2 cellular contexts compared by ENCODE assay signal in genomic region chr5:133048993-133049725, GRCh38.
TF ChIP-seq lines count a peak whose summit lies in the region.

No MANE protein-coding gene starts in this region.

TF ChIP-seq in A549, 52 proteins besides CTCF, POLR2A, EP300 and RAD21 (continued from another document):
- TF ChIP-seq ELK1 (IDR thresholded peaks at IDR 0.05; ENCODE audit: low read depth, low read length) (no peak), FOSB (CRISPR knock-in tag; IDR thresholded peaks at IDR 0.05) (no peak), USF2 (IDR thresholded peaks at IDR 0.05) (no peak), CEBPB (IDR thresholded peaks at IDR 0.05) (no peak), KDM1A (IDR thresholded peaks at IDR 0.05; ENCODE audit: low read depth) (no peak), RNF2 (IDR thresholded peaks at IDR 0.05; ENCODE audit: borderline replicate concordance, low read depth) (no peak), SMC3 (IDR thresholded peaks at IDR 0.05) (no peak), ATOH8 (CRISPR knock-in tag; IDR thresholded peaks at IDR 0.05; ENCODE audit: low read depth) (no peak)

TF ChIP-seq in HCT116, 20 proteins besides CTCF, POLR2A, EP300 and RAD21 (continued from another document):
- no peak for TF ChIP-seq FOSL1 (IDR thresholded peaks at IDR 0.05; ENCODE audit: low read depth)
- TF ChIP-seq MAX (IDR thresholded peaks at IDR 0.05) = no peak
- TF ChIP-seq ZFX (IDR thresholded peaks at IDR 0.05) = no peak
- no peak for TF ChIP-seq EGR1 (IDR thresholded peaks at IDR 0.05; ENCODE audit: low read depth)
- no peak for TF ChIP-seq CEBPB (IDR thresholded peaks at IDR 0.05; ENCODE audit: low read depth)
- no peak for TF ChIP-seq EZH2 (IDR thresholded peaks at IDR 0.05)
- TF ChIP-seq POLR2AphosphoS5 (IDR thresholded peaks at IDR 0.05; ENCODE audit: low read depth, low read length) = no peak
- TF ChIP-seq ZNF274 (IDR thresholded peaks at IDR 0.05; ENCODE audit: low read depth, low read length) = no peak
- TF ChIP-seq TCF7L2 (IDR thresholded peaks at IDR 0.05; ENCODE audit: borderline replicate concordance, extremely low read depth, insufficient read depth, insufficient read length) = no peak
